Comparison of ENCODE assay signal across 8 cellular contexts in genomic region chr19:46863818-46864629, GRCh38. TPM values are rescaled to one million over a fixed set of nuclear protein-coding genes. Genes with fewer than 3 reads are reported as not detected.
DNase-seq lines count a peak whose midpoint lies in the region; ATAC-seq and TF ChIP-seq lines count a peak whose summit lies in the region.

No MANE protein-coding gene starts in this region.

- H3K27ac Mint-ChIP-seq in activated CD8-positive, alpha-beta memory T cell treated with anti-CD3 and anti-CD28 coated beads, Interleukin-2, amount 10 ng/mL, durations not matched to agents 7 days and 5 days: no peak overlapping the region
- no peak overlapping the region for H3K27ac Mint-ChIP-seq in activated T-helper 2 cell treated with anti-CD3 and anti-CD28 coated beads, Interferon-gamma antibody, Interleukin-2, Interleukin-4, amounts not matched to agents 10 μg/mL and 5 μg/mL and 100 μg/mL, durations not matched to agents 14 hours and 24 hours and 36 hours

- H3K9me3 Mint-ChIP-seq in activated CD8-positive, alpha-beta memory T cell treated with anti-CD3 and anti-CD28 coated beads, Interleukin-2, amount 10 ng/mL, durations not matched to agents 7 days and 5 days (ENCODE audit: low read depth): no peaks in the 10 kb centered on the region
- no peaks in the 10 kb centered on the region for H3K9me3 Mint-ChIP-seq in activated T-helper 2 cell treated with anti-CD3 and anti-CD28 coated beads, Interferon-gamma antibody, Interleukin-2, Interleukin-4, amounts not matched to agents 10 μg/mL and 5 μg/mL and 100 μg/mL, durations not matched to agents 14 hours and 24 hours and 36 hours

- ATAC-seq in activated CD8-positive, alpha-beta memory T cell treated with anti-CD3 and anti-CD28 coated beads, Interleukin-2, amount 10 ng/mL, durations not matched to agents 7 days and 5 days: no peak
- ATAC-seq in GM21723 (IDR thresholded peaks at IDR 0.05; ENCODE audit: unreplicated experiment): no peak

- peaks cover 10% of the 10 kb centered on the region for H3K36me3 Mint-ChIP-seq in activated CD8-positive, alpha-beta memory T cell treated with anti-CD3 and anti-CD28 coated beads, Interleukin-2, amount 10 ng/mL, durations not matched to agents 7 days and 5 days
- H3K36me3 Mint-ChIP-seq in activated T-helper 2 cell treated with anti-CD3 and anti-CD28 coated beads, Interferon-gamma antibody, Interleukin-2, Interleukin-4, amounts not matched to agents 10 μg/mL and 5 μg/mL and 100 μg/mL, durations not matched to agents 14 hours and 24 hours and 36 hours (ENCODE audit: low read depth): peaks cover 19% of the 10 kb centered on the region

- no peaks in the 10 kb centered on the region for H3K27me3 ChIP-seq in transverse colon

- peak; percentile 46 for DNase-seq in activated CD8-positive, alpha-beta memory T cell treated with anti-CD3 and anti-CD28 coated beads, Interleukin-2, amount 50 U/mL, for 48 hours
- DNase-seq in activated CD8-positive, alpha-beta memory T cell treated with anti-CD3 and anti-CD28 coated beads, Interleukin-2, amount 10 ng/mL, durations not matched to agents 7 days and 5 days: no peak
- DNase-seq in iPS-NIHi7 (ENCODE audit: extremely low spot score) (peak; percentile 67), transverse colon (no peak), NCI-H1105 (lab: John Stamatoyannopoulos, UW) (no peak)
- DNase-seq in activated T-helper 2 cell treated with anti-CD3 and anti-CD28 coated beads, Interferon-gamma antibody, Interleukin-2, Interleukin-4, amounts not matched to agents 10 μg/mL and 5 μg/mL and 100 μg/mL, durations not matched to agents 14 hours and 24 hours and 36 hours (ENCODE audit: low spot score): no peak

- peak overlapping the region; percentile 94 to 100 (median 98) for H3K27ac ChIP-seq in transverse colon

- no peak for TF ChIP-seq CTCF in WI38 (IDR thresholded peaks at IDR 0.05; ENCODE audit: low read depth, low read length)
- no peak for TF ChIP-seq CTCF in transverse colon (IDR thresholded peaks at IDR 0.05)

- TF ChIP-seq EP300 in transverse colon (IDR thresholded peaks at IDR 0.05; ENCODE audit: low read depth): no peak

- H3K4me3 Mint-ChIP-seq in activated CD8-positive, alpha-beta memory T cell treated with anti-CD3 and anti-CD28 coated beads, Interleukin-2, amount 10 ng/mL, durations not matched to agents 7 days and 5 days: no peak overlapping the region
- H3K4me3 Mint-ChIP-seq in activated T-helper 2 cell treated with anti-CD3 and anti-CD28 coated beads, Interferon-gamma antibody, Interleukin-2, Interleukin-4, amounts not matched to agents 10 μg/mL and 5 μg/mL and 100 μg/mL, durations not matched to agents 14 hours and 24 hours and 36 hours (ENCODE audit: low read depth): no peak overlapping the region

- WGBS in transverse colon (ENCODE audit: low coverage in 1 of 2), 2 donors: 17 to 32% methylated on average over 2 to 6 of the region's 6 CpGs

- CTCF ChIA-PET in activated CD8-positive, alpha-beta memory T cell treated with anti-CD3 and anti-CD28 coated beads, Interleukin-2, amount 10 ng/mL, durations not matched to agents 7 days and 5 days (lab: Charles Lee): interaction anchor here (2.6 to 3.0 kb wide), 2 partner anchors 10 to 149 kb away, joined by 8 to 15 read pairs; no protein-coding TSS in a partner anchor

- in situ Hi-C loops in transverse colon (cut with MboI; ENCODE audit: low pct_ligation_motif_present in 1 of 4, low pct_unique_long_range_greater_than_20kb in 1 of 4, low sequenced_read_pairs in 3 of 4): loop anchor here in 1 of 4 donors (5.0 kb wide), 1 partner anchor 128 kb away; no protein-coding TSS in a partner anchor

- H3K4me1 ChIP-seq in transverse colon: peaks cover 30 to 83% (median 62%) of the 10 kb centered on the region in 4 donors

- H3K4me1 Mint-ChIP-seq in activated CD8-positive, alpha-beta memory T cell treated with anti-CD3 and anti-CD28 coated beads, Interleukin-2, amount 10 ng/mL, durations not matched to agents 7 days and 5 days: peaks cover 30% of the 10 kb centered on the region
- H3K4me1 Mint-ChIP-seq in activated T-helper 2 cell treated with anti-CD3 and anti-CD28 coated beads, Interferon-gamma antibody, Interleukin-2, Interleukin-4, amounts not matched to agents 10 μg/mL and 5 μg/mL and 100 μg/mL, durations not matched to agents 14 hours and 24 hours and 36 hours (ENCODE audit: low read depth): peaks cover 35% of the 10 kb centered on the region

- peak overlapping the region; percentile 70 for H3K4me3 ChIP-seq in WI38 (ENCODE audit: low read depth, low read length)
- peak overlapping the region in 1 of 4 donors; percentile 69 for H3K4me3 ChIP-seq in transverse colon

- no peaks in the 10 kb centered on the region for H3K27me3 Mint-ChIP-seq in activated CD8-positive, alpha-beta memory T cell treated with anti-CD3 and anti-CD28 coated beads, Interleukin-2, amount 10 ng/mL, durations not matched to agents 7 days and 5 days
- no peaks in the 10 kb centered on the region for H3K27me3 Mint-ChIP-seq in activated T-helper 2 cell treated with anti-CD3 and anti-CD28 coated beads, Interferon-gamma antibody, Interleukin-2, Interleukin-4, amounts not matched to agents 10 μg/mL and 5 μg/mL and 100 μg/mL, durations not matched to agents 14 hours and 24 hours and 36 hours (ENCODE audit: low read depth)

- intact Hi-C loops in transverse colon (cut with DNase I; ENCODE audit: low total_unique reads): no loop called here
- intact Hi-C loops in activated T-helper 2 cell treated with anti-CD3 and anti-CD28 coated beads, Interferon-gamma antibody, Interleukin-2, Interleukin-4, amounts not matched to agents 10 μg/mL and 5 μg/mL and 100 μg/mL, durations not matched to agents 14 hours and 24 hours and 36 hours (cut with micrococcal nuclease): loop anchor here (5.0 to 10.0 kb wide), 3 partner anchors 51 to 391 kb away; partner anchors contain the start of gene CCDC9

- no peak for TF ChIP-seq POLR2A in transverse colon (IDR thresholded peaks at IDR 0.05)

- no peaks in the 10 kb centered on the region for H3K9me3 ChIP-seq in transverse colon

- no peaks in the 10 kb centered on the region for H3K36me3 ChIP-seq in transverse colon

RNA-seq across cellular contexts. Expression of gene ARHGAP35, which starts 3.2 kb away (rescaled TPM):
- total RNA-seq in activated CD8-positive, alpha-beta memory T cell treated with anti-CD3 and anti-CD28 coated beads, Interleukin-2, amount 10 ng/mL, durations not matched to agents 7 days and 5 days: 10 to 100 TPM; 31.7 to 35.0 TPM
- total RNA-seq in transverse colon: 100 to 1,000 TPM in 2 of 4 donors, 10 to 100 TPM in 2; 77.1 to 159 (median 98.4) TPM
- 25.5 and 28.5 TPM in 2 replicates for total RNA-seq in activated T-helper 2 cell treated with anti-CD3 and anti-CD28 coated beads, Interferon-gamma antibody, Interleukin-2, Interleukin-4, amounts not matched to agents 10 μg/mL and 5 μg/mL and 100 μg/mL, durations not matched to agents 14 hours and 24 hours and 36 hours

RNA-seq across cellular contexts. Expression of gene AP2S1, which starts 13.4 kb away (rescaled TPM):
- total RNA-seq in activated CD8-positive, alpha-beta memory T cell treated with anti-CD3 and anti-CD28 coated beads, Interleukin-2, amount 10 ng/mL, durations not matched to agents 7 days and 5 days: 100 to 1,000 TPM; 134 to 139 TPM
- total RNA-seq in transverse colon: 10 to 100 TPM; 50.1 to 96.9 (median 61.2) TPM
- 94.0 and 102 TPM in 2 replicates for total RNA-seq in activated T-helper 2 cell treated with anti-CD3 and anti-CD28 coated beads, Interferon-gamma antibody, Interleukin-2, Interleukin-4, amounts not matched to agents 10 μg/mL and 5 μg/mL and 100 μg/mL, durations not matched to agents 14 hours and 24 hours and 36 hours

Comparison
In these comparisons a context has a peak if more than half of its experiments do, and no peak if none do; other contexts are left out.
1. DNase-seq: peak in activated CD8-positive, alpha-beta memory T cell treated with anti-CD3 and anti-CD28 coated beads, Interleukin-2, amount 50 U/mL, for 48 hours (single experiment) and iPS-NIHi7 (single experiment); none in activated CD8-positive, alpha-beta memory T cell treated with anti-CD3 and anti-CD28 coated beads, Interleukin-2, amount 10 ng/mL, durations not matched to agents 7 days and 5 days (single experiment), transverse colon (single experiment), NCI-H1105 (single experiment) and activated T-helper 2 cell treated with anti-CD3 and anti-CD28 coated beads, Interferon-gamma antibody, Interleukin-2, Interleukin-4, amounts not matched to agents 10 μg/mL and 5 μg/mL and 100 μg/mL, durations not matched to agents 14 hours and 24 hours and 36 hours (single experiment).